13 cellular contexts compared by ENCODE assay signal in genomic region chr12:117360551-117361311, GRCh38. TPM values are rescaled to one million over a fixed set of nuclear protein-coding genes. Genes with fewer than 3 reads are reported as not detected.
DNase-seq lines count a peak whose midpoint lies in the region; ATAC-seq and TF ChIP-seq lines count a peak whose summit lies in the region.
"Had no signal": no experiment of that assay in that cellular context is flagged by ENCODE, and none has a peak within 500 bp of the region (broad histone marks: within the 10 kb centered on the region; RNA-seq: fewer than 3 reads in every experiment).

No MANE protein-coding gene starts in this region.

- no peak overlapping the region for H4K8ac ChIP-seq in mesendoderm (ENCODE audit: low read depth, low read length)

- H3K9ac ChIP-seq in endodermal cell (ENCODE audit: extremely low read depth, low read length, poor library complexity, severe bottlenecking) (no peak overlapping the region), mesendoderm (ENCODE audit: low read length) (peak overlapping the region; percentile 45)

- H3K27me3 Mint-ChIP-seq in endodermal cell (ENCODE audit: insufficient read depth) (peaks cover 90% of the 10 kb centered on the region), immature natural killer cell (ENCODE audit: low read depth in 3 of 3) (peaks cover 10 to 16% (median 12%) of the 10 kb centered on the region in 3 donors)

- no peaks in the 10 kb centered on the region for H3K36me3 Mint-ChIP-seq in endodermal cell (ENCODE audit: low read depth)
- H3K36me3 Mint-ChIP-seq in immature natural killer cell = no peaks in the 10 kb centered on the region

- no peak overlapping the region for H3K27ac ChIP-seq in heart left ventricle
- H3K27ac ChIP-seq in endodermal cell (ENCODE audit: low read depth, low read length) = no peak overlapping the region
- no peak overlapping the region for H3K27ac ChIP-seq in mesendoderm (ENCODE audit: low read depth, low read length)
- H3K27ac ChIP-seq in upper lobe of right lung = no peak overlapping the region
- H3K27ac ChIP-seq: HL-60 had no signal

- H2BK5ac ChIP-seq in mesendoderm (ENCODE audit: low read length) = no peak overlapping the region

- H3K9me3 ChIP-seq in heart left ventricle = no peaks in the 10 kb centered on the region
- no peaks in the 10 kb centered on the region for H3K9me3 ChIP-seq in endodermal cell (ENCODE audit: control insufficient read depth, low read length)
- no peaks in the 10 kb centered on the region for H3K9me3 ChIP-seq in upper lobe of right lung

- H3K36me3 ChIP-seq in heart left ventricle (no peaks in the 10 kb centered on the region), endodermal cell (ENCODE audit: control insufficient read depth, insufficient read depth, low read length) (no peaks in the 10 kb centered on the region), mesendoderm (ENCODE audit: control insufficient read depth, insufficient read depth, low read length) (no peaks in the 10 kb centered on the region), upper lobe of right lung (no peaks in the 10 kb centered on the region)

- H2BK15ac ChIP-seq in mesendoderm (replicated peaks; ENCODE audit: low read depth) = no peak overlapping the region

- peak overlapping the region; percentile 69 for H3K4me3 Mint-ChIP-seq in endodermal cell
- no peak overlapping the region for H3K4me3 Mint-ChIP-seq in immature natural killer cell
- H3K4me3 Mint-ChIP-seq: activated CD4-positive, alpha-beta T cell treated with anti-CD3 and anti-CD28 coated beads, Interleukin-2, amount 10 ng/mL, durations not matched to agents 24 days and 14 days had no signal

- no peaks in the 10 kb centered on the region for H3K79me1 ChIP-seq in mesendoderm (ENCODE audit: low read length)

- H4K5ac ChIP-seq in mesendoderm (ENCODE audit: low read length) = no peak overlapping the region

- ATAC-seq in heart left ventricle (no peak), Right ventricle myocardium inferior (no peak), upper lobe of right lung (no peak), HG02678 (IDR thresholded peaks at IDR 0.05; ENCODE audit: unreplicated experiment) (no peak)

- H2BK120ac ChIP-seq in mesendoderm (ENCODE audit: low read depth, low read length) = no peak overlapping the region

- H3K27ac Mint-ChIP-seq in endodermal cell = no peak overlapping the region
- H3K27ac Mint-ChIP-seq in immature natural killer cell = no peak overlapping the region
- H3K27ac Mint-ChIP-seq: activated CD4-positive, alpha-beta T cell treated with anti-CD3 and anti-CD28 coated beads, Interleukin-2, amount 10 ng/mL, durations not matched to agents 24 days and 14 days had no signal

- H3K4me1 ChIP-seq in heart left ventricle (peaks cover 0 to 9% (median 0%) of the 10 kb centered on the region in 12 donors), endodermal cell (ENCODE audit: control insufficient read depth, insufficient read depth, low read length) (no peaks in the 10 kb centered on the region), mesendoderm (ENCODE audit: control insufficient read depth, low read depth, low read length) (no peaks in the 10 kb centered on the region), upper lobe of right lung (no peaks in the 10 kb centered on the region)

- no peak for TF ChIP-seq POLR2A in heart left ventricle (IDR thresholded peaks at IDR 0.05)

- no peak for TF ChIP-seq CTCF in heart left ventricle (IDR thresholded peaks at IDR 0.05)
- no peak for TF ChIP-seq CTCF in endodermal cell (conservative IDR thresholded peaks at IDR 0.05)
- TF ChIP-seq CTCF in upper lobe of right lung (IDR thresholded peaks at IDR 0.05) = no peak

- peak overlapping the region; percentile 4 to 38 (median 30) for H3K4me3 ChIP-seq in heart left ventricle
- H3K4me3 ChIP-seq in endodermal cell (ENCODE audit: low read length) = peak overlapping the region; percentile 81
- peak overlapping the region; percentile 61 for H3K4me3 ChIP-seq in mesendoderm (ENCODE audit: low read length)
- peak overlapping the region; percentile 23 for H3K4me3 ChIP-seq in upper lobe of right lung

- DNase-seq in heart left ventricle = no peak
- no peak for DNase-seq in Right ventricle myocardium inferior (ENCODE audit: missing footprints)
- DNase-seq in endodermal cell = peak; percentile 86
- peak; percentile 13 for DNase-seq in mesendoderm
- DNase-seq in upper lobe of right lung = no peak
- no peak for DNase-seq in immature natural killer cell
- DNase-seq in GM19240 (ENCODE audit: insufficient read length, low spot score) = no peak
- DNase-seq: activated CD4-positive, alpha-beta T cell treated with anti-CD3 and anti-CD28 coated beads, Interleukin-2, amount 10 ng/mL, durations not matched to agents 24 days and 14 days; mammary epithelial cell; NK-92 treated with Interleukin-12 subunit alpha and Interleukin-12 subunit beta, amount 100 ng/mL, for 24 hours; SW 1271 had no signal

- no peak overlapping the region for H3K18ac ChIP-seq in mesendoderm (ENCODE audit: low read length)

- H3K23ac ChIP-seq in mesendoderm (ENCODE audit: low read length) = no peak overlapping the region

- intact Hi-C loops in heart left ventricle (cut with DNase I) = loop anchor here in 5 of 10 donors (10.0 kb wide), 2 partner anchors 126 to 314 kb away; no protein-coding TSS in a partner anchor
- intact Hi-C loops in Right ventricle myocardium inferior (cut with DNase I) = loop anchor here (10.0 kb wide), 1 partner anchor 126 kb away; no protein-coding TSS in a partner anchor
- intact Hi-C loops in upper lobe of right lung (cut with DNase I) = no loop called here

- peaks cover 2% of the 10 kb centered on the region for H3K4me1 Mint-ChIP-seq in endodermal cell
- H3K4me1 Mint-ChIP-seq in immature natural killer cell = no peaks in the 10 kb centered on the region
- H3K4me1 Mint-ChIP-seq: activated CD4-positive, alpha-beta T cell treated with anti-CD3 and anti-CD28 coated beads, Interleukin-2, amount 10 ng/mL, durations not matched to agents 24 days and 14 days had no signal

- peaks cover 31 to 90% (median 56%) of the 10 kb centered on the region in 9 donors for H3K27me3 ChIP-seq in heart left ventricle
- H3K27me3 ChIP-seq in endodermal cell (ENCODE audit: control insufficient read depth, insufficient read depth, low read length, poor library complexity, severe bottlenecking) = peaks cover 90% of the 10 kb centered on the region
- H3K27me3 ChIP-seq in mesendoderm (ENCODE audit: insufficient read depth, low read length, poor library complexity) = peaks cover 41% of the 10 kb centered on the region
- peaks cover 57% of the 10 kb centered on the region for H3K27me3 ChIP-seq in upper lobe of right lung

- WGBS in heart left ventricle, 4 donors = 0 to 2% (median 1%) methylated on average over 12 to 86 of the region's 86 CpGs
- WGBS in endodermal cell (ENCODE audit: insufficient coverage in 1 of 2, insufficient read length in 1 of 2), 2 experiments = 0% methylated on average over 19 to 86 of the region's 86 CpGs
- WGBS in mesendoderm (ENCODE audit: extremely low coverage, insufficient coverage, low lambda C conversion rate) = no CpG with 5 or more reads among the region's 86 CpGs

- H2AK5ac ChIP-seq in mesendoderm (ENCODE audit: low read length) = no peak overlapping the region

- no peaks in the 10 kb centered on the region for H3K79me2 ChIP-seq in mesendoderm (ENCODE audit: control insufficient read depth, insufficient read depth, low read length)

- H3K9me3 Mint-ChIP-seq in endodermal cell (no peaks in the 10 kb centered on the region), immature natural killer cell (no peaks in the 10 kb centered on the region)
- H3K9me3 Mint-ChIP-seq: activated CD4-positive, alpha-beta T cell treated with anti-CD3 and anti-CD28 coated beads, Interleukin-2, amount 10 ng/mL, durations not matched to agents 24 days and 14 days had no signal

- H3K4me2 ChIP-seq in mesendoderm (ENCODE audit: low read length) = peak overlapping the region; percentile 61

- no peak overlapping the region for H3K4ac ChIP-seq in mesendoderm (ENCODE audit: low read depth, low read length)

- H3K56ac ChIP-seq in mesendoderm (ENCODE audit: low read length) = peak overlapping the region; percentile 50

RNA-seq across cellular contexts. Expression of gene NOS1, which starts 0.7 kb away (rescaled TPM):
- under 1 TPM; 0.02 to 0.40 (median 0.12) TPM for total RNA-seq in heart left ventricle
- polyA plus RNA-seq in heart left ventricle = under 1 TPM in 1 of 2 donors, not detected in 1; 0.01 TPM
- total RNA-seq in Right ventricle myocardium inferior = 0.11 TPM
- total RNA-seq in endodermal cell = under 1 TPM; 0.33 to 0.88 TPM
- polyA plus RNA-seq in endodermal cell (2013, experiment 1 of 2) = 0.25 TPM
- 0.17 TPM for polyA plus RNA-seq in endodermal cell (2013, experiment 2 of 2)
- polyA plus RNA-seq in mesendoderm (2013, experiment 1 of 2) = 0.48 TPM
- 0.46 TPM for polyA plus RNA-seq in mesendoderm (2013, experiment 2 of 2)
- total RNA-seq in upper lobe of right lung = 4.9 TPM
- polyA plus RNA-seq in immature natural killer cell = not detected
- total RNA-seq: activated CD4-positive, alpha-beta T cell treated with anti-CD3 and anti-CD28 coated beads, Interleukin-2, amount 10 ng/mL, durations not matched to agents 24 days and 14 days; mammary epithelial cell had no signal
- polyA plus RNA-seq: mammary epithelial cell had no signal

Comparison
In these comparisons a context has a peak if more than half of its experiments do, and no peak if none do; other contexts are left out.
1. DNase-seq: peak in endodermal cell (single experiment) and mesendoderm (single experiment); none in heart left ventricle (0 of 5), Right ventricle myocardium inferior (single experiment), upper lobe of right lung (single experiment), immature natural killer cell (0 of 3) and GM19240 (single experiment).
2. H3K4me3 ChIP-seq: peak in every context shown above with its lines; median percentile 81 in endodermal cell; 61 in mesendoderm; 30 in heart left ventricle; 23 in upper lobe of right lung.